Comparison of ENCODE assay signal across 7 cellular contexts in the genomic region with DNA sequence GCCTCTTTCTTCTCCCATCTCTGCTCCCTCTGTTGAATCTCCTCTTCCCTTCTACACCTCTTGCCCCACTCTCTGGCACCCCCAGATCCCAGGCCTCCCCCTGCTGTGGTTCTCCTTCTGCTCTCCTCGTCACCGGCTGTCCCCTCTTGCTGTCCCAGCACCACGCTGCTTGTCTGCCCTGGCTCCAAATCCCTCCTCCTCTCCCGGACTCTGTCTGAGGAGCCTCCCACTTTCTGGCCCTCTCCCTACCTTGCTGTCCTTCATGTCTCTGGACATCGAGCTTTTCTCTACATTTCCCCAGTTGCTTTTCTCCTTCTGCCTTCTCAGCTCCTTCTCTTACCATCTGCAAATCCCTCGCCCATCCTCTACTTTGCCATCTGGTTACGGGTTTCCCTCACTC. TPM values are rescaled to one million over a fixed set of nuclear protein-coding genes. Genes with fewer than 3 reads are reported as not detected.
A peak's percentile ranks its signal among the peaks of the same experiment; 100 is the strongest.
DNase-seq lines count a peak whose midpoint lies in the region; ATAC-seq and TF ChIP-seq lines count a peak whose summit lies in the region.
"Had no signal": no experiment of that assay in that cellular context is flagged by ENCODE, and none has a peak within 500 bp of the region (broad histone marks: within the 10 kb centered on the region; RNA-seq: fewer than 3 reads in every experiment).

No MANE protein-coding gene starts in this region.

- WGBS in right lobe of liver (ENCODE audit: insufficient coverage, low coverage, low lambda C conversion rate, missing lambda C conversion rate), result 52% methylated on average over 7 of the region's 7 CpGs

- intact Hi-C loops in CD4-positive, alpha-beta T cell (cut with DNase I, micrococcal nuclease), result loop anchor here in 1 of 2 experiments (2.0 kb wide), 1 partner anchor 53 kb away; no protein-coding TSS in a partner anchor
- intact Hi-C loops in activated B cell treated with CpG ODN at 0.5 μM for 24 hours (cut with micrococcal nuclease) (loop anchor here (5.0 to 10.0 kb wide), 2 partner anchors 97 to 165 kb away; a partner anchor contains a TSS), right lobe of liver (cut with DNase I) (no loop called here)

- H3K27ac ChIP-seq in CD4-positive, alpha-beta T cell (ENCODE audit: low read depth, low read length), result peak overlapping the region; percentile 56
- no peak overlapping the region for H3K27ac ChIP-seq in right lobe of liver

- POLR2A ChIA-PET in CD4-positive, alpha-beta T cell (lab: Charles Lee), result interaction anchor here (0.8 kb wide), 1 partner anchor 363 kb away, joined by 3 read pairs; no protein-coding TSS in a partner anchor
- POLR2A ChIA-PET in activated B cell treated with CpG ODN at 0.5 μM for 24 hours (lab: Charles Lee), result interaction anchor here (0.5 to 0.7 kb wide), 3 partner anchors 30 to 1074 kb away, joined by 4 to 6 read pairs (median 4); no protein-coding TSS in a partner anchor

- DNase-seq in CD4-positive, alpha-beta T cell, result no peak
- no peak for DNase-seq in activated B cell treated with CpG ODN at 0.5 μM for 24 hours
- peak in 1 of 3 donors; percentile 21 for DNase-seq in right lobe of liver
- no peak for DNase-seq in kidney glomerular epithelial cell (lab: John Stamatoyannopoulos, UW)
- DNase-seq in BE2C, result no peak
- DNase-seq: GOT3 had no signal

- no peak for TF ChIP-seq POLR2A in right lobe of liver (IDR thresholded peaks at IDR 0.05)

- H3K4me3 Mint-ChIP-seq in CD4-positive, alpha-beta T cell, result peak overlapping the region; percentile 92
- peak overlapping the region; percentile 89 for H3K4me3 Mint-ChIP-seq in activated B cell treated with CpG ODN at 0.5 μM for 24 hours

- H3K27me3 Mint-ChIP-seq in CD4-positive, alpha-beta T cell, result no peaks in the 10 kb centered on the region
- no peaks in the 10 kb centered on the region for H3K27me3 Mint-ChIP-seq in activated B cell treated with CpG ODN at 0.5 μM for 24 hours

- peaks cover 75% of the 10 kb centered on the region for H3K36me3 Mint-ChIP-seq in CD4-positive, alpha-beta T cell (ENCODE audit: low read depth)
- H3K36me3 Mint-ChIP-seq in activated B cell treated with CpG ODN at 0.5 μM for 24 hours (ENCODE audit: low read depth), result peaks cover 45% of the 10 kb centered on the region

- peak overlapping the region; percentile 82 for H3K27ac Mint-ChIP-seq in CD4-positive, alpha-beta T cell
- peak overlapping the region; percentile 79 for H3K27ac Mint-ChIP-seq in activated B cell treated with CpG ODN at 0.5 μM for 24 hours

- no peak for ATAC-seq in CD4-positive, alpha-beta T cell (ENCODE audit: poor library complexity)
- ATAC-seq in activated B cell treated with CpG ODN at 0.5 μM for 24 hours (ENCODE audit: low read depth) (no peak), right lobe of liver (peak in 1 of 4 donors; percentile 30), GM21737 (IDR thresholded peaks at IDR 0.05; ENCODE audit: unreplicated experiment) (no peak)

- CTCF ChIA-PET in CD4-positive, alpha-beta T cell (lab: Charles Lee), result interaction anchor here (1.8 kb wide), 1 partner anchor 38 kb away, joined by 4 read pairs; no protein-coding TSS in a partner anchor
- CTCF ChIA-PET in activated B cell treated with CpG ODN at 0.5 μM for 24 hours (lab: Charles Lee), result no interaction called here

- H3K9me3 ChIP-seq in CD4-positive, alpha-beta T cell (ENCODE audit: control insufficient read depth, low read length), result peaks cover 44% of the 10 kb centered on the region
- H3K9me3 ChIP-seq in right lobe of liver, result no peaks in the 10 kb centered on the region
- H3K9me3 ChIP-seq in BE2C, result no peaks in the 10 kb centered on the region

- H3K36me3 ChIP-seq in right lobe of liver, result no peaks in the 10 kb centered on the region
- no peaks in the 10 kb centered on the region for H3K36me3 ChIP-seq in BE2C

- H3K4me1 ChIP-seq in right lobe of liver (no peaks in the 10 kb centered on the region), BE2C (no peaks in the 10 kb centered on the region)

- TF ChIP-seq CTCF in CD4-positive, alpha-beta T cell (IDR thresholded peaks at IDR 0.05), result no peak
- no peak for TF ChIP-seq CTCF in activated B cell treated with CpG ODN at 0.5 μM for 24 hours (IDR thresholded peaks at IDR 0.05)
- no peak for TF ChIP-seq CTCF in right lobe of liver (IDR thresholded peaks at IDR 0.05)
- no peak for TF ChIP-seq CTCF in BE2C (IDR thresholded peaks at IDR 0.05; ENCODE audit: low read depth, low read length)

- H3K9me3 Mint-ChIP-seq in CD4-positive, alpha-beta T cell, result peaks cover 23% of the 10 kb centered on the region
- H3K9me3 Mint-ChIP-seq in activated B cell treated with CpG ODN at 0.5 μM for 24 hours, result peaks cover 20% of the 10 kb centered on the region

- no peaks in the 10 kb centered on the region for H3K27me3 ChIP-seq in CD4-positive, alpha-beta T cell (ENCODE audit: control insufficient read depth, insufficient read depth, low read length)
- H3K27me3 ChIP-seq in right lobe of liver (no peaks in the 10 kb centered on the region), BE2C (no peaks in the 10 kb centered on the region)

- peak overlapping the region; percentile 45 to 67 (median 46) for H3K4me3 ChIP-seq in right lobe of liver
- no peak overlapping the region for H3K4me3 ChIP-seq in BE2C (ENCODE audit: low read depth, low read length)

- H3K4me1 Mint-ChIP-seq in CD4-positive, alpha-beta T cell (ENCODE audit: low read depth), result peaks cover 26% of the 10 kb centered on the region
- H3K4me1 Mint-ChIP-seq in activated B cell treated with CpG ODN at 0.5 μM for 24 hours, result peaks cover 24% of the 10 kb centered on the region

RNA-seq across cellular contexts. Expression of a gene that starts 1.3 kb away (rescaled TPM):
- total RNA-seq in CD4-positive, alpha-beta T cell, result 1 to 10 TPM; 3.8 to 3.9 TPM
- 17.7 and 19.9 TPM in 2 replicates for total RNA-seq in activated B cell treated with CpG ODN at 0.5 μM for 24 hours
- total RNA-seq in right lobe of liver, result 1 to 10 TPM in 5 of 6 experiments, under 1 TPM in 1; 0.70 to 4.2 (median 2.0) TPM
- 3.1 TPM for polyA plus RNA-seq in BE2C (2012; ENCODE audit: insufficient read depth, insufficient read length, low read depth)

RNA-seq across cellular contexts. Expression of a gene that starts 24.9 kb away (rescaled TPM):
- total RNA-seq in CD4-positive, alpha-beta T cell, result 1 to 10 TPM; 1.2 to 1.7 TPM
- total RNA-seq in activated B cell treated with CpG ODN at 0.5 μM for 24 hours (2.7 and 5.8 TPM in 2 replicates), right lobe of liver (1 to 10 TPM in 1 of 6 experiments, under 1 TPM in 5; 0.12 to 1.3 (median 0.47) TPM)
- 1.1 TPM for polyA plus RNA-seq in BE2C (2012; ENCODE audit: insufficient read depth, insufficient read length, low read depth)

RNA-seq across cellular contexts. Expression of a gene that starts 35.6 kb away (rescaled TPM):
- total RNA-seq in CD4-positive, alpha-beta T cell, result 1 to 10 TPM; 2.1 to 3.2 TPM
- 5.8 and 7.1 TPM in 2 replicates for total RNA-seq in activated B cell treated with CpG ODN at 0.5 μM for 24 hours
- under 1 TPM in 5 of 6 experiments, not detected in 1; 0.09 to 0.47 (median 0.32) TPM for total RNA-seq in right lobe of liver
- 0.22 TPM for polyA plus RNA-seq in BE2C (2012; ENCODE audit: insufficient read depth, insufficient read length, low read depth)

RNA-seq across cellular contexts. Expression of a gene that starts 54.4 kb away (rescaled TPM):
- total RNA-seq in CD4-positive, alpha-beta T cell, result 10 to 100 TPM; 42.1 to 45.5 TPM
- total RNA-seq in activated B cell treated with CpG ODN at 0.5 μM for 24 hours (46.3 and 61.3 TPM in 2 replicates), right lobe of liver (10 to 100 TPM in 5 of 6 experiments, 1 to 10 TPM in 1; 6.6 to 18.9 (median 13.9) TPM)
- 4.4 TPM for polyA plus RNA-seq in BE2C (2012; ENCODE audit: insufficient read depth, insufficient read length, low read depth)
